In the genomic region with DNA sequence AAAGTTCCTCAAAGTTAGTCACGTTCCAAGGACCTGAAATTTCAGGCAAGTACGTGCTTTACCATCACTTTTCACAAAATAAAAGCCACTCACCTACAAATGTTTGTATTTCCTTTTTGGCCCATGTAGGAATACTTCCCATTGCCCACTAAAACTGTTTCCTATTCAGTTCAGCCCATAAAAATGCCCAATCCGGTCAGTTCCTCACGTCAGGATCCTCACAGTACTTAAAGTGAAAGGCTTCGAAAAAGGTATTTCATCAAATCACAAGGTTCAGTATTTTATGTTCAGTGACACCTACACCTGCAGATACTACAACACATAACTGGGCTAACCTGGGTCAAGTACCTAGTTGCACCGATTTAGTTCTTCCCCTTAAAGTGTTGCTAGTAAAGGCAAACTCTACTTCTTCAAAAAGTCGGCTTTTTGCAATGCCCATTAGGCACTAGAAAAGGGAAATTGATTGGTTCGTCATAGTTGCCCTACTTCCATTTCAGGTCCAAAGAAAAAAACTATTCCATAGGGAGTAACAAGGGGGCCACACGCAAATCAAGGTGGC, we compare ENCODE assay signal across 8 cellular contexts. TPM values are rescaled to one million over a fixed set of nuclear protein-coding genes. Genes with fewer than 3 reads are reported as not detected.
A peak's percentile ranks its signal among the peaks of the same experiment; 100 is the strongest.
DNase-seq lines count a peak whose midpoint lies in the region; ATAC-seq lines count a peak whose summit lies in the region.

No MANE protein-coding gene starts in this region.

- H3K4me3 ChIP-seq in skeletal muscle cell (ENCODE audit: low read depth, low read length) = peak overlapping the region; percentile 95

- H3K27ac Mint-ChIP-seq in activated T-helper 2 cell treated with anti-CD3 and anti-CD28 coated beads, Interferon-gamma antibody, Interleukin-2, Interleukin-4, amounts not matched to agents 10 μg/mL and 5 μg/mL and 100 μg/mL, durations not matched to agents 14 hours and 24 hours and 36 hours = peak overlapping the region; percentile 94

- intact Hi-C loops in activated T-helper 2 cell treated with anti-CD3 and anti-CD28 coated beads, Interferon-gamma antibody, Interleukin-2, Interleukin-4, amounts not matched to agents 10 μg/mL and 5 μg/mL and 100 μg/mL, durations not matched to agents 14 hours and 24 hours and 36 hours (cut with micrococcal nuclease) = loop anchor here (10.0 kb wide), 1 partner anchor 236 kb away; no protein-coding TSS in a partner anchor

- H3K4me1 Mint-ChIP-seq in activated T-helper 2 cell treated with anti-CD3 and anti-CD28 coated beads, Interferon-gamma antibody, Interleukin-2, Interleukin-4, amounts not matched to agents 10 μg/mL and 5 μg/mL and 100 μg/mL, durations not matched to agents 14 hours and 24 hours and 36 hours (ENCODE audit: low read depth) = peaks cover 46% of the 10 kb centered on the region

- H3K9me3 Mint-ChIP-seq in activated T-helper 2 cell treated with anti-CD3 and anti-CD28 coated beads, Interferon-gamma antibody, Interleukin-2, Interleukin-4, amounts not matched to agents 10 μg/mL and 5 μg/mL and 100 μg/mL, durations not matched to agents 14 hours and 24 hours and 36 hours = no peaks in the 10 kb centered on the region

- H3K4me3 Mint-ChIP-seq in activated T-helper 2 cell treated with anti-CD3 and anti-CD28 coated beads, Interferon-gamma antibody, Interleukin-2, Interleukin-4, amounts not matched to agents 10 μg/mL and 5 μg/mL and 100 μg/mL, durations not matched to agents 14 hours and 24 hours and 36 hours (ENCODE audit: low read depth) = peak overlapping the region; percentile 97

- H3K27me3 Mint-ChIP-seq in activated T-helper 2 cell treated with anti-CD3 and anti-CD28 coated beads, Interferon-gamma antibody, Interleukin-2, Interleukin-4, amounts not matched to agents 10 μg/mL and 5 μg/mL and 100 μg/mL, durations not matched to agents 14 hours and 24 hours and 36 hours (ENCODE audit: low read depth) = peaks cover 10% of the 10 kb centered on the region

- DNase-seq in EH (ENCODE audit: low read depth) (peak; percentile 54), LoVo (ENCODE audit: low spot score) (peak; percentile 42), hepatic stellate cell (ENCODE audit: low spot score) (peak; percentile 26), skeletal muscle cell (ENCODE audit: low read depth) (no peak)
- DNase-seq in activated T-helper 2 cell treated with anti-CD3 and anti-CD28 coated beads, Interferon-gamma antibody, Interleukin-2, Interleukin-4, amounts not matched to agents 10 μg/mL and 5 μg/mL and 100 μg/mL, durations not matched to agents 14 hours and 24 hours and 36 hours (ENCODE audit: low spot score) = no peak
- DNase-seq in stimulated activated CD4-positive, alpha-beta T cell treated with anti-CD3 and anti-CD28 coated beads, Interleukin-4, amount 100 ng/mL, for 1 hour = no peak
- DNase-seq in effector CD8-positive, alpha-beta T cell (lab: John Stamatoyannopoulos, UW) = no peak

- ATAC-seq in HG03460 (IDR thresholded peaks at IDR 0.05; ENCODE audit: unreplicated experiment) = no peak

- peaks cover 16% of the 10 kb centered on the region for H3K36me3 Mint-ChIP-seq in activated T-helper 2 cell treated with anti-CD3 and anti-CD28 coated beads, Interferon-gamma antibody, Interleukin-2, Interleukin-4, amounts not matched to agents 10 μg/mL and 5 μg/mL and 100 μg/mL, durations not matched to agents 14 hours and 24 hours and 36 hours (ENCODE audit: low read depth)

RNA-seq across cellular contexts. Expression of gene SNX13, which starts 1.1 kb away (rescaled TPM):
- 21.2 and 21.9 TPM in 2 replicates for total RNA-seq in activated T-helper 2 cell treated with anti-CD3 and anti-CD28 coated beads, Interferon-gamma antibody, Interleukin-2, Interleukin-4, amounts not matched to agents 10 μg/mL and 5 μg/mL and 100 μg/mL, durations not matched to agents 14 hours and 24 hours and 36 hours

Comparison
In these comparisons a context has a peak if more than half of its experiments do, and no peak if none do; other contexts are left out.
1. DNase-seq: peak in EH (single experiment), LoVo (single experiment) and hepatic stellate cell (single experiment); none in activated T-helper 2 cell treated with anti-CD3 and anti-CD28 coated beads, Interferon-gamma antibody, Interleukin-2, Interleukin-4, amounts not matched to agents 10 μg/mL and 5 μg/mL and 100 μg/mL, durations not matched to agents 14 hours and 24 hours and 36 hours (single experiment), skeletal muscle cell (single experiment), stimulated activated CD4-positive, alpha-beta T cell treated with anti-CD3 and anti-CD28 coated beads, Interleukin-4, amount 100 ng/mL, for 1 hour (single experiment) and effector CD8-positive, alpha-beta T cell (single experiment).